ENCODE assay signal across 23 cellular contexts in genomic region chr18:54787616-54788015, GRCh38. TPM values are rescaled to one million over a fixed set of nuclear protein-coding genes. Genes with fewer than 3 reads are reported as not detected.
DNase-seq lines count a peak whose midpoint lies in the region; ATAC-seq and TF ChIP-seq lines count a peak whose summit lies in the region.
"Had no signal": no experiment of that assay in that cellular context is flagged by ENCODE, and none has a peak within 500 bp of the region (broad histone marks: within the 10 kb centered on the region; RNA-seq: fewer than 3 reads in every experiment).

No MANE protein-coding gene starts in this region.

- no peak overlapping the region for H3K4ac ChIP-seq in mesendoderm (ENCODE audit: low read depth, low read length)

- no peak overlapping the region for H2BK120ac ChIP-seq in mesendoderm (ENCODE audit: low read depth, low read length)

- H4K8ac ChIP-seq in mesendoderm (ENCODE audit: low read depth, low read length), result no peak overlapping the region

- ATAC-seq in SK-N-SH treated with all-trans-retinoic acid at 6 μM for 48 hours, result peak; percentile 72
- no peak for ATAC-seq in GM18909 (IDR thresholded peaks at IDR 0.05; ENCODE audit: poor library complexity, unreplicated experiment)
- ATAC-seq: activated T-cell treated with anti-CD3 and anti-CD28 coated beads, Interleukin-2, amount 50 U/mL, for 4 hours; heart right ventricle; left cardiac atrium; stimulated activated effector memory CD8-positive, alpha-beta T cell treated with anti-CD3 and anti-CD28 coated beads, Interleukin-12 subunit alpha, Interleukin-12 subunit beta, amount 100 ng/mL, for 72 hours had no signal

- no peak overlapping the region for H2AK5ac ChIP-seq in mesendoderm (ENCODE audit: low read length)

- no peaks in the 10 kb centered on the region for H3K79me1 ChIP-seq in mesendoderm (ENCODE audit: low read length)

- H3K36me3 ChIP-seq in mesendoderm (ENCODE audit: control insufficient read depth, insufficient read depth, low read length), result no peaks in the 10 kb centered on the region
- H3K36me3 ChIP-seq: adrenal gland, heart right ventricle, neutrophil, Peyer's patch, SJCRH30 had no signal

- H3K23ac ChIP-seq in mesendoderm (ENCODE audit: low read length), result no peak overlapping the region

- no peaks in the 10 kb centered on the region for H3K79me2 ChIP-seq in mesendoderm (ENCODE audit: control insufficient read depth, insufficient read depth, low read length)

- H4K5ac ChIP-seq in mesendoderm (ENCODE audit: low read length), result no peak overlapping the region

- H3K4me2 ChIP-seq in mesendoderm (ENCODE audit: low read length), result no peak overlapping the region

- DNase-seq in ELR (ENCODE audit: low read depth) (peak; percentile 18), fibroblast of peridontal ligament (ENCODE audit: extremely low read depth) (peak; percentile 93), stromal cell of bone marrow (ENCODE audit: low read depth) (peak; percentile 73), mesendoderm (no peak)
- DNase-seq in activated effector memory CD4-positive, alpha-beta T cell treated with anti-CD3 and anti-CD28 coated beads, Interleukin-2, amount 50 U/mL, for 16 hours, result no peak
- DNase-seq: activated CD4-positive, alpha-beta T cell treated with anti-CD3 and anti-CD28 coated beads for 4 hours; activated naive CD4-positive, alpha-beta T cell; activated T-cell treated with anti-CD3 and anti-CD28 coated beads, Interleukin-2, amount 50 U/mL, for 4 hours; adrenal gland; CD8-positive, alpha-beta memory T cell; endodermal cell; GF-D8; heart right ventricle; left cardiac atrium; NCI-H2171; NCI-H524 treated with DMSO at 0.1 percent for 48 hours; Peyer's patch; SJCRH30; small intestine had no signal

- no peak overlapping the region for H3K4me3 ChIP-seq in mesendoderm (ENCODE audit: low read length)
- H3K4me3 ChIP-seq: adrenal gland, heart right ventricle, Peyer's patch, SJCRH30 had no signal

- no peaks in the 10 kb centered on the region for H3K27me3 ChIP-seq in mesendoderm (ENCODE audit: insufficient read depth, low read length, poor library complexity)
- H3K27me3 ChIP-seq: adrenal gland, heart right ventricle, neutrophil, Peyer's patch, SJCRH30 had no signal

- H2BK5ac ChIP-seq in mesendoderm (ENCODE audit: low read length), result no peak overlapping the region

- H3K9ac ChIP-seq in mesendoderm (ENCODE audit: low read length), result no peak overlapping the region

- no peak overlapping the region for H3K56ac ChIP-seq in mesendoderm (ENCODE audit: low read length)

- no peak overlapping the region for H3K27ac ChIP-seq in mesendoderm (ENCODE audit: low read depth, low read length)
- H3K27ac ChIP-seq: adrenal gland, heart right ventricle, neutrophil, Peyer's patch, SJCRH30 had no signal

- no peak overlapping the region for H3K18ac ChIP-seq in mesendoderm (ENCODE audit: low read length)

- H2BK15ac ChIP-seq in mesendoderm (replicated peaks; ENCODE audit: low read depth), result no peak overlapping the region

- no peaks in the 10 kb centered on the region for H3K4me1 ChIP-seq in mesendoderm (ENCODE audit: control insufficient read depth, low read depth, low read length)
- H3K4me1 ChIP-seq: adrenal gland, heart right ventricle, Peyer's patch, SJCRH30 had no signal

TF ChIP-seq in SK-N-SH treated with all-trans-retinoic acid at 6 μM for 48 hours, 23 proteins besides CTCF, POLR2A, EP300 and RAD21:
- peak; percentile 61 for TF ChIP-seq ISL1 (CRISPR knock-in tag; IDR thresholded peaks at IDR 0.05)
- TF ChIP-seq BACH2 (CRISPR knock-in tag; IDR thresholded peaks at IDR 0.05; ENCODE audit: borderline replicate concordance), result no peak
- TF ChIP-seq TCF4 (CRISPR knock-in tag; IDR thresholded peaks at IDR 0.05; ENCODE audit: borderline replicate concordance), result no peak
- no peak for TF ChIP-seq ZNF8 (CRISPR knock-in tag; IDR thresholded peaks at IDR 0.05)
- no peak for TF ChIP-seq TOX (CRISPR knock-in tag; IDR thresholded peaks at IDR 0.05; ENCODE audit: borderline replicate concordance)

RNA-seq across cellular contexts. Expression of gene RAB27B, which starts 40.7 kb away (rescaled TPM):
- polyA plus RNA-seq in mesendoderm (2013, experiment 1 of 2), result 0.07 TPM
- polyA plus RNA-seq in mesendoderm (2013, experiment 2 of 2), result 0.13 TPM

Comparison
In these comparisons a context has a peak if more than half of its experiments do, and no peak if none do; other contexts are left out.
1. DNase-seq: peak in ELR (single experiment), fibroblast of peridontal ligament (single experiment) and stromal cell of bone marrow (single experiment); none in mesendoderm (single experiment) and activated effector memory CD4-positive, alpha-beta T cell treated with anti-CD3 and anti-CD28 coated beads, Interleukin-2, amount 50 U/mL, for 16 hours (single experiment).